Comparison of ENCODE assay signal across 27 cellular contexts in genomic region chr5:178309271-178310008, GRCh38.
DNase-seq lines count a peak whose midpoint lies in the region; ATAC-seq and TF ChIP-seq lines count a peak whose summit lies in the region.
"Had no signal": no experiment of that assay in that cellular context is flagged by ENCODE, and none has a peak within 500 bp of the region (broad histone marks: within the 10 kb centered on the region; RNA-seq: fewer than 3 reads in every experiment).

No MANE protein-coding gene starts in this region.

- no peaks in the 10 kb centered on the region for H3K4me1 ChIP-seq in right cardiac atrium (ENCODE audit: control insufficient read depth, insufficient read depth, low read length)
- no peaks in the 10 kb centered on the region for H3K4me1 ChIP-seq in osteoblast (ENCODE audit: insufficient read depth, low read length)
- H3K4me1 ChIP-seq in transverse colon: no peaks in the 10 kb centered on the region
- H3K4me1 ChIP-seq: A549, esophagus muscularis mucosa, gastrocnemius medialis, Peyer's patch had no signal

- WGBS in right cardiac atrium: 78% methylated on average over 18 of the region's 18 CpGs
- WGBS in transverse colon (ENCODE audit: low coverage in 1 of 2), 2 donors: 80% methylated on average over 16 of the region's 18 CpGs; no CpG with 5 or more reads in 1 of the 2 donors

- no peak overlapping the region for H3K4me2 ChIP-seq in osteoblast (ENCODE audit: insufficient read depth, low read length)
- H3K4me2 ChIP-seq: A549 had no signal

- H2AFZ ChIP-seq in osteoblast (ENCODE audit: low read length): no peak overlapping the region

- no peaks in the 10 kb centered on the region for H3K36me3 ChIP-seq in osteoblast (ENCODE audit: insufficient read depth, low read length)
- H3K36me3 ChIP-seq in transverse colon: no peaks in the 10 kb centered on the region
- H3K36me3 ChIP-seq: esophagus muscularis mucosa, gastrocnemius medialis, Peyer's patch had no signal

- intact Hi-C loops in natural killer cell (cut with micrococcal nuclease) (no loop called here), right cardiac atrium (cut with DNase I) (no loop called here), transverse colon (cut with DNase I; ENCODE audit: low total_unique reads) (loop anchor here (5.0 kb wide), 1 partner anchor 892 kb away; no protein-coding TSS in a partner anchor)
- intact Hi-C loops in activated CD4-positive, alpha-beta memory T cell treated with anti-CD3 and anti-CD28 coated beads for 36 hours (cut with micrococcal nuclease): no loop called here

- no peak overlapping the region for H3K4me3 ChIP-seq in right cardiac atrium (ENCODE audit: low read length)
- H3K4me3 ChIP-seq in osteoblast (ENCODE audit: insufficient read depth, low read length): no peak overlapping the region
- H3K4me3 ChIP-seq in transverse colon: no peak overlapping the region
- H3K4me3 ChIP-seq: A549, esophagus muscularis mucosa, gastrocnemius medialis, Peyer's patch, skin epidermis had no signal

- TF ChIP-seq CTCF in natural killer cell (IDR thresholded peaks at IDR 0.05): no peak
- no peak for TF ChIP-seq CTCF in osteoblast (IDR thresholded peaks at IDR 0.05; ENCODE audit: extremely low read depth, low read depth, low read length)
- TF ChIP-seq CTCF in transverse colon (IDR thresholded peaks at IDR 0.05): no peak

- no peaks in the 10 kb centered on the region for H3K79me2 ChIP-seq in osteoblast (ENCODE audit: insufficient read depth, low read length)

- no peaks in the 10 kb centered on the region for H4K20me1 ChIP-seq in osteoblast (ENCODE audit: insufficient read depth, low read length)

- POLR2A ChIA-PET in activated CD4-positive, alpha-beta memory T cell treated with anti-CD3 and anti-CD28 coated beads for 36 hours (lab: Charles Lee): no interaction called here

- no peaks in the 10 kb centered on the region for H3K4me1 Mint-ChIP-seq in natural killer cell treated with Interleukin-12 subunit alpha and Interleukin-12 subunit beta and Interleukin-15 and Interleukin-18, amount 100 ng/mL, for 72 hours (ENCODE audit: low read depth in 2 of 2)
- no peaks in the 10 kb centered on the region for H3K4me1 Mint-ChIP-seq in natural killer cell
- H3K4me1 Mint-ChIP-seq in activated CD4-positive, alpha-beta memory T cell treated with anti-CD3 and anti-CD28 coated beads for 36 hours (ENCODE audit: low read depth): no peaks in the 10 kb centered on the region
- H3K4me1 Mint-ChIP-seq: activated CD4-positive, alpha-beta T cell treated with anti-CD3 and anti-CD28 coated beads, Interleukin-2, amount 10 ng/mL, durations not matched to agents 24 days and 14 days; activated T-helper 17 cell treated with anti-CD3 and anti-CD28 coated beads, Interleukin-2, amount 50 U/mL, for 72 hours; naive thymus-derived CD4-positive, alpha-beta T cell; stimulated activated naive B cell treated with anti-CD40 and anti-IgM and Interleukin-4, amounts not matched to agents 10 μg/mL and 1 μg/mL and 100 μg/mL, for 72 hours had no signal

- no peak overlapping the region for H3K27ac Mint-ChIP-seq in natural killer cell treated with Interleukin-12 subunit alpha and Interleukin-12 subunit beta and Interleukin-15 and Interleukin-18, amount 100 ng/mL, for 72 hours
- H3K27ac Mint-ChIP-seq in natural killer cell: no peak overlapping the region
- H3K27ac Mint-ChIP-seq in activated CD4-positive, alpha-beta memory T cell treated with anti-CD3 and anti-CD28 coated beads for 36 hours: no peak overlapping the region
- H3K27ac Mint-ChIP-seq: activated CD4-positive, alpha-beta T cell treated with anti-CD3 and anti-CD28 coated beads, Interleukin-2, amount 10 ng/mL, durations not matched to agents 24 days and 14 days; activated naive CD8-positive, alpha-beta T cell treated with anti-CD3 and anti-CD28 coated beads, Interleukin-2, amount 10 ng/mL, durations not matched to agents 7 days and 5 days; activated T-helper 17 cell treated with anti-CD3 and anti-CD28 coated beads, Interleukin-2, amount 50 U/mL, for 72 hours; IgD-negative memory B cell; stimulated activated naive B cell treated with anti-CD40 and anti-IgM and Interleukin-4, amounts not matched to agents 10 μg/mL and 1 μg/mL and 100 μg/mL, for 72 hours; T-helper 17 cell had no signal

- TF ChIP-seq POLR2A in transverse colon (IDR thresholded peaks at IDR 0.05): no peak

- H3K9me3 Mint-ChIP-seq in natural killer cell treated with Interleukin-12 subunit alpha and Interleukin-12 subunit beta and Interleukin-15 and Interleukin-18, amount 100 ng/mL, for 72 hours: no peaks in the 10 kb centered on the region
- no peaks in the 10 kb centered on the region for H3K9me3 Mint-ChIP-seq in natural killer cell
- no peaks in the 10 kb centered on the region for H3K9me3 Mint-ChIP-seq in activated CD4-positive, alpha-beta memory T cell treated with anti-CD3 and anti-CD28 coated beads for 36 hours
- H3K9me3 Mint-ChIP-seq: activated CD4-positive, alpha-beta T cell treated with anti-CD3 and anti-CD28 coated beads, Interleukin-2, amount 10 ng/mL, durations not matched to agents 24 days and 14 days; activated naive CD8-positive, alpha-beta T cell treated with anti-CD3 and anti-CD28 coated beads, Interleukin-2, amount 10 ng/mL, durations not matched to agents 7 days and 5 days; activated T-helper 17 cell treated with anti-CD3 and anti-CD28 coated beads, Interleukin-2, amount 50 U/mL, for 72 hours; IgD-negative memory B cell; naive thymus-derived CD4-positive, alpha-beta T cell; stimulated activated naive B cell treated with anti-CD40 and anti-IgM and Interleukin-4, amounts not matched to agents 10 μg/mL and 1 μg/mL and 100 μg/mL, for 72 hours had no signal

- H3K27me3 Mint-ChIP-seq in natural killer cell treated with Interleukin-12 subunit alpha and Interleukin-12 subunit beta and Interleukin-15 and Interleukin-18, amount 100 ng/mL, for 72 hours: peaks cover 0 to 8% of the 10 kb centered on the region in 2 donors
- H3K27me3 Mint-ChIP-seq in natural killer cell (ENCODE audit: low read depth in 2 of 2): peaks cover 8 to 10% of the 10 kb centered on the region in 2 donors
- H3K27me3 Mint-ChIP-seq in activated CD4-positive, alpha-beta memory T cell treated with anti-CD3 and anti-CD28 coated beads for 36 hours: peaks cover 6% of the 10 kb centered on the region
- H3K27me3 Mint-ChIP-seq: activated CD4-positive, alpha-beta T cell treated with anti-CD3 and anti-CD28 coated beads, Interleukin-2, amount 10 ng/mL, durations not matched to agents 24 days and 14 days; activated naive CD8-positive, alpha-beta T cell treated with anti-CD3 and anti-CD28 coated beads, Interleukin-2, amount 10 ng/mL, durations not matched to agents 7 days and 5 days had no signal

- H3K27me3 ChIP-seq in right cardiac atrium (ENCODE audit: control insufficient read depth, insufficient read depth): no peaks in the 10 kb centered on the region
- no peaks in the 10 kb centered on the region for H3K27me3 ChIP-seq in osteoblast (ENCODE audit: insufficient read depth, low read length)
- no peaks in the 10 kb centered on the region for H3K27me3 ChIP-seq in transverse colon
- H3K27me3 ChIP-seq: esophagus muscularis mucosa, gastrocnemius medialis, Peyer's patch had no signal

- H3K4me3 Mint-ChIP-seq in natural killer cell treated with Interleukin-12 subunit alpha and Interleukin-12 subunit beta and Interleukin-15 and Interleukin-18, amount 100 ng/mL, for 72 hours: no peak overlapping the region
- H3K4me3 Mint-ChIP-seq in natural killer cell: no peak overlapping the region
- H3K4me3 Mint-ChIP-seq in activated CD4-positive, alpha-beta memory T cell treated with anti-CD3 and anti-CD28 coated beads for 36 hours: no peak overlapping the region
- H3K4me3 Mint-ChIP-seq: activated CD4-positive, alpha-beta T cell treated with anti-CD3 and anti-CD28 coated beads, Interleukin-2, amount 10 ng/mL, durations not matched to agents 24 days and 14 days; activated naive CD8-positive, alpha-beta T cell treated with anti-CD3 and anti-CD28 coated beads, Interleukin-2, amount 10 ng/mL, durations not matched to agents 7 days and 5 days; activated T-helper 17 cell treated with anti-CD3 and anti-CD28 coated beads, Interleukin-2, amount 50 U/mL, for 72 hours; IgD-negative memory B cell; naive thymus-derived CD4-positive, alpha-beta T cell; stimulated activated naive B cell treated with anti-CD40 and anti-IgM and Interleukin-4, amounts not matched to agents 10 μg/mL and 1 μg/mL and 100 μg/mL, for 72 hours; T-helper 17 cell had no signal

- CTCF ChIA-PET in activated CD4-positive, alpha-beta memory T cell treated with anti-CD3 and anti-CD28 coated beads for 36 hours (lab: Charles Lee): no interaction called here

- TF ChIP-seq EP300 in transverse colon (IDR thresholded peaks at IDR 0.05; ENCODE audit: low read depth): no peak

- in situ Hi-C loops in transverse colon (cut with MboI; ENCODE audit: low pct_ligation_motif_present in 1 of 4, low pct_unique_long_range_greater_than_20kb in 1 of 4, low sequenced_read_pairs in 3 of 4): no loop called here

- H3K9me3 ChIP-seq in right cardiac atrium (ENCODE audit: control insufficient read depth, low read length): no peaks in the 10 kb centered on the region
- H3K9me3 ChIP-seq in osteoblast (ENCODE audit: low read depth, low read length): no peaks in the 10 kb centered on the region
- H3K9me3 ChIP-seq in transverse colon: no peaks in the 10 kb centered on the region
- H3K9me3 ChIP-seq: A549, esophagus muscularis mucosa, gastrocnemius medialis, Peyer's patch had no signal

- no peak overlapping the region for H3K27ac ChIP-seq in right cardiac atrium (ENCODE audit: low read length)
- H3K27ac ChIP-seq in osteoblast (ENCODE audit: low read depth, low read length): no peak overlapping the region
- H3K27ac ChIP-seq in transverse colon: no peak overlapping the region
- H3K27ac ChIP-seq: A549, esophagus muscularis mucosa, gastrocnemius medialis, Peyer's patch, skin epidermis had no signal

- DNase-seq in natural killer cell treated with Interleukin-12 subunit alpha and Interleukin-12 subunit beta and Interleukin-15 and Interleukin-18, amount 100 ng/mL, for 72 hours (ENCODE audit: low spot score): peak; percentile 44
- DNase-seq in natural killer cell: no peak
- DNase-seq in right cardiac atrium: peak in 2 of 3 donors; percentile 27
- DNase-seq in osteoblast (ENCODE audit: insufficient read length, low spot score, missing footprints): peak; percentile 65
- no peak for DNase-seq in NCI-H446 (lab: John Stamatoyannopoulos, UW)
- DNase-seq in activated CD4-positive, alpha-beta memory T cell treated with anti-CD3 and anti-CD28 coated beads for 36 hours: no peak
- DNase-seq in transverse colon: no peak
- DNase-seq: activated CD4-positive, alpha-beta T cell treated with anti-CD3 and anti-CD28 coated beads, Interleukin-2, amount 10 ng/mL, durations not matched to agents 24 days and 14 days; activated CD8-positive, alpha-beta memory T cell treated with anti-CD3 and anti-CD28 coated beads, Interleukin-2, amount 50 U/mL, for 4 hours; activated naive CD8-positive, alpha-beta T cell treated with anti-CD3 and anti-CD28 coated beads, Interleukin-2, amount 10 ng/mL, durations not matched to agents 7 days and 5 days; COR-L47; effector memory CD4-positive, alpha-beta T cell; naive thymus-derived CD4-positive, alpha-beta T cell; NCI-H1417 treated with DMSO at 0.1 percent for 48 hours; NCI-H510A; NK-92 treated with Interleukin-12 subunit alpha and Interleukin-12 subunit beta, amount 100 ng/mL, for 24 hours; Peyer's patch; stimulated activated CD4-positive, alpha-beta T cell treated with anti-CD3 and anti-CD28 coated beads, Interleukin-2, amount 100 ng/mL, for 24 hours; stimulated activated naive B cell treated with anti-CD40 and anti-IgM and Interleukin-4, amounts not matched to agents 10 μg/mL and 1 μg/mL and 100 μg/mL, for 72 hours; T-helper 17 cell had no signal

- no peaks in the 10 kb centered on the region for H3K36me3 Mint-ChIP-seq in natural killer cell treated with Interleukin-12 subunit alpha and Interleukin-12 subunit beta and Interleukin-15 and Interleukin-18, amount 100 ng/mL, for 72 hours
- H3K36me3 Mint-ChIP-seq in natural killer cell: no peaks in the 10 kb centered on the region
- H3K36me3 Mint-ChIP-seq in activated CD4-positive, alpha-beta memory T cell treated with anti-CD3 and anti-CD28 coated beads for 36 hours: no peaks in the 10 kb centered on the region
- H3K36me3 Mint-ChIP-seq: activated naive CD8-positive, alpha-beta T cell treated with anti-CD3 and anti-CD28 coated beads, Interleukin-2, amount 10 ng/mL, durations not matched to agents 7 days and 5 days; naive thymus-derived CD4-positive, alpha-beta T cell; stimulated activated naive B cell treated with anti-CD40 and anti-IgM and Interleukin-4, amounts not matched to agents 10 μg/mL and 1 μg/mL and 100 μg/mL, for 72 hours had no signal

- ATAC-seq in natural killer cell treated with Interleukin-12 subunit alpha and Interleukin-12 subunit beta and Interleukin-15 and Interleukin-18, amount 100 ng/mL, for 72 hours: no peak
- ATAC-seq in natural killer cell (no peak), right cardiac atrium (no peak), HG03469 (IDR thresholded peaks at IDR 0.05; ENCODE audit: unreplicated experiment) (no peak)
- ATAC-seq: A549; activated T-helper 17 cell treated with anti-CD3 and anti-CD28 coated beads, Interleukin-2, amount 50 U/mL, for 72 hours; gastrocnemius medialis; naive thymus-derived CD4-positive, alpha-beta T cell; stimulated activated naive B cell treated with anti-CD40 and anti-IgM and Interleukin-4, amounts not matched to agents 10 μg/mL and 1 μg/mL and 100 μg/mL, for 72 hours; T-helper 17 cell had no signal

Comparison
In these comparisons a context has a peak if more than half of its experiments do, and no peak if none do; other contexts are left out.
1. DNase-seq: peak in natural killer cell treated with Interleukin-12 subunit alpha and Interleukin-12 subunit beta and Interleukin-15 and Interleukin-18, amount 100 ng/mL, for 72 hours (single experiment), right cardiac atrium (2 of 3) and osteoblast (single experiment); none in natural killer cell (single experiment), NCI-H446 (0 of 2), activated CD4-positive, alpha-beta memory T cell treated with anti-CD3 and anti-CD28 coated beads for 36 hours (single experiment) and transverse colon (single experiment).